In the genomic region with DNA sequence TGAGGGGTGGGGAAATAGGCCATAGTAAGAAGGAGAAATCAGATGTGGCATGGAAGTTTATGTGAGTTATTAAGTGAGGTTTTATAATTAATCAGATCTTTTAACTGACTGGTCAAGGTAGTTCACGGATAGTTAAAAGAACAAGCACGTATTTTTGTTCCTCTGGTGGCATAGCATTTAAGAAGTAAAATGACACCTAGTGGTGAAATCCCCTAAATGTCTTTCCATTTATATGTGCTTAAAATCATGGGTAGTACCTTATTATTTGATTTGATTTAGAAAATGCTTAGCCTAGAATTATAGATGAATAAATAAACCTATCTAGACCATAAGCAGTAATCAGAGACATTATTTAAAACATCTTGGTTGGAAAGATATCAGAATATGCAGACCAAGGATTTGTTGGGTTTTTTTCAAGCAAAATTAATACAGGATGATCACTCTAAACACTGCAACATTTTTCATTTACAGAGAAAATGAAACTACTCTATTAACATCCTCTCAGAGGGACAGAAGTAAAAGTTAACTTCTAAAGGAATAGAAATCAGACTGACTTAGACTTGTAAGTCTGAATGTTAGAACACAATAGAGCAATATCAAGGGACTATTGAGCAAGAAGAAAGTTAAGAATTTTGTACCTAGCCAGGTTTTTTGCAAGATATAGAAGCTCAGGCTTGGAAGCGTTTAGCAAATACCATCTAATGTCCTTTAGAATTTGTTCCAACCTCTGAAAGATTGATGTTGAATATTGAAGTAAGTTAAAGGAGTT, we compare ENCODE assay signal across 8 cellular contexts.
DNase-seq lines count a peak whose midpoint lies in the region; ATAC-seq, FAIRE-seq and TF ChIP-seq lines count a peak whose summit lies in the region.

No MANE protein-coding gene starts in this region.

- CTCF ChIA-PET in T-cell (lab: Charles Lee) = interaction anchor here in 1 of 2 donors (0.7 kb wide), 1 partner anchor 37 kb away, joined by 3 read pairs; no protein-coding TSS in a partner anchor

- TF ChIP-seq POLR2A in H54 (IDR thresholded peaks at IDR 0.05; ENCODE audit: low read depth, low read length) = no peak

- peaks cover 22 to 30% (median 28%) of the 10 kb centered on the region in 3 donors for H3K4me1 Mint-ChIP-seq in T-cell

- H3K36me3 Mint-ChIP-seq in T-cell = peaks cover 35% of the 10 kb centered on the region

- H3K27ac ChIP-seq in psoas muscle = no peak overlapping the region

- WGBS in psoas muscle, 3 donors = 28 to 41% (median 30%) methylated on average over 3 of the region's 3 CpGs

- intact Hi-C loops in psoas muscle (cut with DNase I) = loop anchor here in 1 of 2 donors (5.0 kb wide), 1 partner anchor 428 kb away; no protein-coding TSS in a partner anchor

- H3K9me3 ChIP-seq in psoas muscle = no peaks in the 10 kb centered on the region

- H3K27me3 ChIP-seq in psoas muscle (ENCODE audit: insufficient read depth in 3 of 3, low read length in 2 of 3) = no peaks in the 10 kb centered on the region

- H3K4me1 ChIP-seq in psoas muscle = peaks cover 11% of the 10 kb centered on the region

- ATAC-seq in GM19328 (IDR thresholded peaks at IDR 0.05; ENCODE audit: unreplicated experiment) (peak; percentile 72), T-cell (replicated peaks in 1 of 4) (peak in 3 of 4 experiments; percentile 35 to 37 (median 36)), psoas muscle (peak in 2 of 4 donors; percentile 37 to 85)

- POLR2A ChIA-PET in T-cell (lab: Charles Lee) = no interaction called here

- no peak overlapping the region for H3K4me3 Mint-ChIP-seq in T-cell

- DNase-seq in COR-L47 (lab: John Stamatoyannopoulos, UW) (peak; percentile 3), HuH-7 (ENCODE audit: low spot score) (peak; percentile 25), T-cell (no peak), fibroblast of the conjunctiva (ENCODE audit: low read depth) (peak; percentile 61), psoas muscle (no peak), H54 (ENCODE audit: insufficient read length, low spot score) (no peak)
- no peak for DNase-seq in activated T-cell treated with anti-CD3 and anti-CD28 coated beads, Interleukin-2, amount 50 U/mL, for 48 hours

- no peak for FAIRE-seq in H54 (lab: Jason Lieb, UNC)

- H3K36me3 ChIP-seq in psoas muscle (ENCODE audit: insufficient read depth in 1 of 2, low read depth in 1 of 2) = no peaks in the 10 kb centered on the region

- TF ChIP-seq CTCF in psoas muscle (IDR thresholded peaks at IDR 0.05) = peak; percentile 52

- no peak overlapping the region for H3K4me3 ChIP-seq in psoas muscle

- no peaks in the 10 kb centered on the region for H3K9me3 Mint-ChIP-seq in T-cell

- H3K27me3 Mint-ChIP-seq in T-cell = no peaks in the 10 kb centered on the region

- peak overlapping the region in 1 of 2 donors; percentile 9 for H3K27ac Mint-ChIP-seq in T-cell

Comparison
In these comparisons a context has a peak if more than half of its experiments do, and no peak if none do; other contexts are left out.
1. DNase-seq: peak in COR-L47 (single experiment), HuH-7 (single experiment) and fibroblast of the conjunctiva (single experiment); none in T-cell (0 of 34), psoas muscle (0 of 2), H54 (single experiment) and activated T-cell treated with anti-CD3 and anti-CD28 coated beads, Interleukin-2, amount 50 U/mL, for 48 hours (0 of 2).